Comparison of ENCODE assay signal across 29 cellular contexts in genomic region chr3:125340121-125340520, GRCh38.
"Had no signal": no experiment of that assay in that cellular context is flagged by ENCODE, and none has a peak within 500 bp of the region (broad histone marks: within the 10 kb centered on the region; RNA-seq: fewer than 3 reads in every experiment).

No MANE protein-coding gene starts in this region.

- H3K36me3 ChIP-seq: ovary, right lobe of liver, sigmoid colon, stomach, thoracic aorta, thyroid gland, upper lobe of right lung, uterus had no signal

- H3K27ac ChIP-seq: ovary, parathyroid adenoma, psoas muscle, right lobe of liver, sigmoid colon, stomach, thoracic aorta, thyroid gland, tibial nerve, upper lobe of right lung, uterus had no signal

- H3K9ac ChIP-seq: parathyroid adenoma had no signal

- H3K4me1 Mint-ChIP-seq: nephron progenitor cell had no signal

- H3K4me3 ChIP-seq: ovary, psoas muscle, right lobe of liver, sigmoid colon, stomach, thoracic aorta, thyroid gland, tibial nerve, upper lobe of right lung, uterus had no signal

- H3K4me1 ChIP-seq: parathyroid adenoma had no signal

- H2AFZ ChIP-seq: parathyroid adenoma had no signal

- H3K27me3 ChIP-seq: ovary, right lobe of liver, sigmoid colon, stomach, thyroid gland, tibial nerve, upper lobe of right lung, uterus had no signal

- H3K27ac Mint-ChIP-seq: natural killer cell treated with Interleukin-12 subunit alpha and Interleukin-12 subunit beta and Interleukin-15 and Interleukin-18, amount 100 ng/mL, for 72 hours; nephron progenitor cell; progenitor cell of endocrine pancreas; stimulated activated naive B cell treated with anti-CD40 and anti-IgM and Interleukin-4, amounts not matched to agents 10 μg/mL and 1 μg/mL and 100 μg/mL, for 72 hours; stimulated activated naive CD8-positive, alpha-beta T cell treated with anti-CD3 and anti-CD28 coated beads, Interleukin-15, Interleukin-2, amounts not matched to agents 100 ng/mL and 50 ng/mL, for 24 hours; type B pancreatic cell had no signal

- ATAC-seq: naive thymus-derived CD8-positive, alpha-beta T cell; natural killer cell treated with Interleukin-12 subunit alpha and Interleukin-12 subunit beta and Interleukin-15 and Interleukin-18, amount 100 ng/mL, for 72 hours; psoas muscle; right cardiac atrium; right lobe of liver; stimulated activated naive B cell treated with anti-CD40 and anti-IgM and Interleukin-4, amounts not matched to agents 10 μg/mL and 1 μg/mL and 100 μg/mL, for 72 hours; upper lobe of right lung had no signal

- H3K4me3 Mint-ChIP-seq: natural killer cell treated with Interleukin-12 subunit alpha and Interleukin-12 subunit beta and Interleukin-15 and Interleukin-18, amount 100 ng/mL, for 72 hours; nephron progenitor cell; neural crest cell; stimulated activated naive B cell treated with anti-CD40 and anti-IgM and Interleukin-4, amounts not matched to agents 10 μg/mL and 1 μg/mL and 100 μg/mL, for 72 hours; stimulated activated naive CD8-positive, alpha-beta T cell treated with anti-CD3 and anti-CD28 coated beads, Interleukin-15, Interleukin-2, amounts not matched to agents 100 ng/mL and 50 ng/mL, for 24 hours; type B pancreatic cell had no signal

- DNase-seq: naive B cell; naive thymus-derived CD8-positive, alpha-beta T cell; nephron progenitor cell; occipital lobe; ovary; posterior cingulate gyrus; psoas muscle; right cardiac atrium; right lobe of liver; sigmoid colon; small intestine; stimulated activated CD4-positive, alpha-beta T cell treated with anti-CD3 and anti-CD28 coated beads, Interleukin-15, amount 100 ng/mL, for 24 hours; stimulated activated CD4-positive, alpha-beta T cell treated with anti-CD3 and anti-CD28 coated beads, Interleukin-4, amount 100 ng/mL, for 1 hour; stimulated activated CD4-positive, alpha-beta T cell treated with anti-CD3 and anti-CD28 coated beads, Interleukin-4, amount 100 ng/mL, for 4 hours; stimulated activated CD8-positive, alpha-beta memory T cell treated with anti-CD3 and anti-CD28 coated beads, Interleukin-4, amount 100 ng/mL, for 48 hours; stimulated activated naive B cell treated with anti-CD40 and anti-IgM and Interleukin-4, amounts not matched to agents 10 μg/mL and 1 μg/mL and 100 μg/mL, for 72 hours; stimulated activated naive CD4-positive, alpha-beta T cell treated with Interleukin-2 at 50 U/mL for 16 hours; stomach; thyroid gland; upper lobe of right lung; uterus had no signal

- H3K9me3 ChIP-seq: ovary, right lobe of liver, sigmoid colon, thoracic aorta, thyroid gland, uterus had no signal
